ENCODE assay signal across 1 cellular context in the genomic region with DNA sequence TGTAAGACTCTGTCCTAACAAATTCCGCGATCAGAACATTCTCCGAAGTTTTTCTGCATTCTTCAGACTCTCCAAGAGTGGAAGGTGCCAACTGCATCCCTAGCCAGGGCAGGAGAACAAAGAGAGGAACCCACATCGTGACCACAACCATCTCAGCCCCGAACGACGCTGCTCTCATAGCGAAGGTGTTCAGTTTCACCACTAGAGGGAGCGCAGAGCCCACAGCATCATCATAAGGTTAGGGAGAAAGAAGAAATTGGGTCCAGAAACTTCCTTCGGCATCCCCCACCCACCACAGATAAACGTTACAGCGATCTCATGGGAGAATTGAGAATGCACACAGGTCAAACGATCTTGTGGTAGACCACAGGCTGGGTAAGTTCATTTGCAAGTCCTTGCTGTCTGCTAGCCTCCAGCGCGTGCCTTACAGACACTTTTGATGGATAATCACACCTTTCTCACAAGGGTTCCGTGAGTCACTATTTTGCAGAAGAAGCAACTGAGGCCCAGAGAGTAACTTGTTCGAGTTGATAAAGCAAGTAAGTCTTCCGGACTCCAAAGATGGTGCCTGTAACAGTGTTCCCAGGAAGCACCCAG.
A peak's percentile ranks its signal among the peaks of the same experiment; 100 is the strongest.
TF ChIP-seq lines count a peak whose summit lies in the region.

No MANE protein-coding gene starts in this region.

TF ChIP-seq in HEK293, 187 proteins besides CTCF, POLR2A, EP300 and RAD21 (continued from another document):
- TF ChIP-seq, protein P1, sequence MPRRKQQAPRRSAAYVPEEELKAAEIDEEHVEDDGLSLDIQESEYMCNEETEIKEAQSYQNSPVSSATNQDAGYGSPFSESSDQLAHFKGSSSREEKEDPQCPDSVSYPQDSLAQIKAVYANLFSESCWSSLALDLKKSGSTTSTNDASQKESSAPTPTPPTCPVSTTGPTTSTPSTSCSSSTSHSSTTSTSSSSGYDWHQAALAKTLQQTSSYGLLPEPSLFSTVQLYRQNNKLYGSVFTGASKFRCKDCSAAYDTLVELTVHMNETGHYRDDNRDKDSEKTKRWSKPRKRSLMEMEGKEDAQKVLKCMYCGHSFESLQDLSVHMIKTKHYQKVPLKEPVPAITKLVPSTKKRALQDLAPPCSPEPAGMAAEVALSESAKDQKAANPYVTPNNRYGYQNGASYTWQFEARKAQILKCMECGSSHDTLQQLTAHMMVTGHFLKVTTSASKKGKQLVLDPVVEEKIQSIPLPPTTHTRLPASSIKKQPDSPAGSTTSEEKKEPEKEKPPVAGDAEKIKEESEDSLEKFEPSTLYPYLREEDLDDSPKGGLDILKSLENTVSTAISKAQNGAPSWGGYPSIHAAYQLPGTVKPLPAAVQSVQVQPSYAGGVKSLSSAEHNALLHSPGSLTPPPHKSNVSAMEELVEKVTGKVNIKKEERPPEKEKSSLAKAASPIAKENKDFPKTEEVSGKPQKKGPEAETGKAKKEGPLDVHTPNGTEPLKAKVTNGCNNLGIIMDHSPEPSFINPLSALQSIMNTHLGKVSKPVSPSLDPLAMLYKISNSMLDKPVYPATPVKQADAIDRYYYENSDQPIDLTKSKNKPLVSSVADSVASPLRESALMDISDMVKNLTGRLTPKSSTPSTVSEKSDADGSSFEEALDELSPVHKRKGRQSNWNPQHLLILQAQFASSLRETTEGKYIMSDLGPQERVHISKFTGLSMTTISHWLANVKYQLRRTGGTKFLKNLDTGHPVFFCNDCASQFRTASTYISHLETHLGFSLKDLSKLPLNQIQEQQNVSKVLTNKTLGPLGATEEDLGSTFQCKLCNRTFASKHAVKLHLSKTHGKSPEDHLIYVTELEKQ (tag by site-specific recombination; IDR thresholded peaks at IDR 0.05; ENCODE audit: borderline replicate concordance) = no peak
- TF ChIP-seq, protein P2, sequence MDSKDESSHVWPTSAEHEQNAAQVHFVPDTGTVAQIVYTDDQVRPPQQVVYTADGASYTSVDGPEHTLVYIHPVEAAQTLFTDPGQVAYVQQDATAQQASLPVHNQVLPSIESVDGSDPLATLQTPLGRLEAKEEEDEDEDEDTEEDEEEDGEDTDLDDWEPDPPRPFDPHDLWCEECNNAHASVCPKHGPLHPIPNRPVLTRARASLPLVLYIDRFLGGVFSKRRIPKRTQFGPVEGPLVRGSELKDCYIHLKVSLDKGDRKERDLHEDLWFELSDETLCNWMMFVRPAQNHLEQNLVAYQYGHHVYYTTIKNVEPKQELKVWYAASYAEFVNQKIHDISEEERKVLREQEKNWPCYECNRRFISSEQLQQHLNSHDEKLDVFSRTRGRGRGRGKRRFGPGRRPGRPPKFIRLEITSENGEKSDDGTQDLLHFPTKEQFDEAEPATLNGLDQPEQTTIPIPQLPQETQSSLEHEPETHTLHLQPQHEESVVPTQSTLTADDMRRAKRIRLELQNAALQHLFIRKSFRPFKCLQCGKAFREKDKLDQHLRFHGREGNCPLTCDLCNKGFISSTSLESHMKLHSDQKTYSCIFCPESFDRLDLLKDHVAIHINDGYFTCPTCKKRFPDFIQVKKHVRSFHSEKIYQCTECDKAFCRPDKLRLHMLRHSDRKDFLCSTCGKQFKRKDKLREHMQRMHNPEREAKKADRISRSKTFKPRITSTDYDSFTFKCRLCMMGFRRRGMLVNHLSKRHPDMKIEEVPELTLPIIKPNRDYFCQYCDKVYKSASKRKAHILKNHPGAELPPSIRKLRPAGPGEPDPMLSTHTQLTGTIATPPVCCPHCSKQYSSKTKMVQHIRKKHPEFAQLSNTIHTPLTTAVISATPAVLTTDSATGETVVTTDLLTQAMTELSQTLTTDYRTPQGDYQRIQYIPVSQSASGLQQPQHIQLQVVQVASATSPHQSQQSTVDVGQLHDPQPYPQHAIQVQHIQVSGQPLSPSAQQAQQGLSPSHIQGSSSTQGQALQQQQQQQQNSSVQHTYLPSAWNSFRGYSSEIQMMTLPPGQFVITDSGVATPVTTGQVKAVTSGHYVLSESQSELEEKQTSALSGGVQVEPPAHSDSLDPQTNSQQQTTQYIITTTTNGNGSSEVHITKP (tag by site-specific recombination; IDR thresholded peaks at IDR 0.05) = peak; percentile 83
